Comparison of ENCODE assay signal across 8 cellular contexts in genomic region chr16:84616515-84616914, GRCh38. TPM values are rescaled to one million over a fixed set of nuclear protein-coding genes. Genes with fewer than 3 reads are reported as not detected.
DNase-seq lines count a peak whose midpoint lies in the region; ATAC-seq and TF ChIP-seq lines count a peak whose summit lies in the region.

No MANE protein-coding gene starts in this region.

- H4K20me1 ChIP-seq in HCT116 (ENCODE audit: insufficient read depth), result no peaks in the 10 kb centered on the region; the same call in 1 of the 2 replicates

- POLR2A ChIA-PET in AG04449 (lab: Yijun Ruan, JAX), result interaction anchor here (0.7 to 6.2 kb wide), 6 partner anchors 12 to 356 kb away, joined by 3 to 61 read pairs (median 4); partner anchors contain the start of gene KLHL36
- POLR2A ChIA-PET in HCT116 (lab: Charles Lee), result no interaction called here

- BruUV-seq in HCT116 (replicated peaks; lab: Mats Ljungman, UMichigan), result no TSS peak

- no peak for TF ChIP-seq RAD21 in HCT116 (IDR thresholded peaks at IDR 0.05; ENCODE audit: low read depth)

- H3K9ac ChIP-seq in HCT116 (ENCODE audit: low read length), result peak overlapping the region; percentile 85

- H3K4me2 ChIP-seq in HCT116 (ENCODE audit: low read length), result peak overlapping the region; percentile 86

- CTCF ChIA-PET in AG04449 (lab: Yijun Ruan, JAX), result interaction anchor here (0.7 to 18.6 kb wide), 8 partner anchors 11 to 429 kb away, joined by 3 to 446 read pairs (median 4); partner anchors contain the start of genes MEAK7 and TAF1C
- CTCF ChIA-PET in HCT116 (lab: Charles Lee), result no interaction called here

- 15 to 20% methylated on average over 3 to 13 of the region's 13 CpGs for WGBS in transverse colon (ENCODE audit: low coverage in 1 of 2), 2 donors

- H2AFZ ChIP-seq in HCT116 (ENCODE audit: low read depth, low read length, poor library complexity, severe bottlenecking), result no peak overlapping the region

- peak overlapping the region; percentile 97 for H3K4me3 Mint-ChIP-seq in activated naive CD4-positive, alpha-beta T cell treated with anti-CD3 and anti-CD28 coated beads, Interleukin-2, amount 50 U/mL, for 24 hours

- intact Hi-C loops in HCT116 (cut with micrococcal nuclease), result no loop called here
- intact Hi-C loops in left colon (cut with DNase I, micrococcal nuclease), result no loop called here
- intact Hi-C loops in transverse colon (cut with DNase I; ENCODE audit: low total_unique reads), result no loop called here

- H3K27me3 ChIP-seq in HCT116 (ENCODE audit: insufficient read depth, low read length) (no peaks in the 10 kb centered on the region), transverse colon (no peaks in the 10 kb centered on the region)

- H3K4me1 ChIP-seq in HCT116 (ENCODE audit: control insufficient read depth in 1 of 2, insufficient read depth in 2 of 2, low read length in 2 of 2) (peaks cover 14 to 50% of the 10 kb centered on the region in 2 experiments), transverse colon (peaks cover 4 to 45% (median 32%) of the 10 kb centered on the region in 4 donors)

- H3K9me3 Mint-ChIP-seq in activated naive CD4-positive, alpha-beta T cell treated with anti-CD3 and anti-CD28 coated beads, Interleukin-2, amount 50 U/mL, for 24 hours, result no peaks in the 10 kb centered on the region

- TF ChIP-seq CTCF in AG04449 (IDR thresholded peaks at IDR 0.05; ENCODE audit: insufficient read depth, low read length, missing control alignments) (no peak), HCT116 (IDR thresholded peaks at IDR 0.05 in 2 of 3, conservative IDR thresholded peaks at IDR 0.05 in 1 of 3; ENCODE audit: borderline replicate concordance in 1 of 3, insufficient read depth in 1 of 3, low read depth in 2 of 3, low read length in 2 of 3) (no peak), transverse colon (IDR thresholded peaks at IDR 0.05) (no peak)

- TF ChIP-seq POLR2A in HCT116 (IDR thresholded peaks at IDR 0.05; ENCODE audit: borderline replicate concordance, extremely low read depth, insufficient read depth, insufficient read length), result no peak
- no peak for TF ChIP-seq POLR2A in transverse colon (IDR thresholded peaks at IDR 0.05)

- peak overlapping the region; percentile 83 for H3K27ac Mint-ChIP-seq in activated naive CD4-positive, alpha-beta T cell treated with anti-CD3 and anti-CD28 coated beads, Interleukin-2, amount 50 U/mL, for 24 hours

- peaks cover 52% of the 10 kb centered on the region for H3K4me1 Mint-ChIP-seq in activated naive CD4-positive, alpha-beta T cell treated with anti-CD3 and anti-CD28 coated beads, Interleukin-2, amount 50 U/mL, for 24 hours

- in situ Hi-C loops in transverse colon (cut with MboI; ENCODE audit: low pct_ligation_motif_present in 1 of 4, low pct_unique_long_range_greater_than_20kb in 1 of 4, low sequenced_read_pairs in 3 of 4), result no loop called here

- H3K9me3 ChIP-seq in HCT116 (ENCODE audit: control insufficient read depth in 1 of 2, insufficient read depth in 1 of 2, low read depth in 1 of 2, low read length in 2 of 2) (no peaks in the 10 kb centered on the region), transverse colon (no peaks in the 10 kb centered on the region)

- no peak for ATAC-seq in HCT116
- peak; percentile 43 for ATAC-seq in left colon
- ATAC-seq in HG03442 (IDR thresholded peaks at IDR 0.05; ENCODE audit: unreplicated experiment), result no peak
- ATAC-seq in HG02759 (IDR thresholded peaks at IDR 0.05; ENCODE audit: unreplicated experiment), result no peak

- peak overlapping the region; percentile 65 for H3K4me3 ChIP-seq in AG04449 (ENCODE audit: low read depth, low read length)
- H3K4me3 ChIP-seq in HCT116 (replicated peaks in 1 of 2; ENCODE audit: low read depth in 1 of 2, low read length in 2 of 2), result peak overlapping the region; percentile 82 to 85
- H3K4me3 ChIP-seq in transverse colon, result peak overlapping the region; percentile 14 to 94 (median 70)

- H3K79me2 ChIP-seq in HCT116 (ENCODE audit: insufficient read depth, low read length), result peaks cover 61% of the 10 kb centered on the region

- no peak for TF ChIP-seq EP300 in transverse colon (IDR thresholded peaks at IDR 0.05; ENCODE audit: low read depth)

- H3K9me2 ChIP-seq in HCT116 (ENCODE audit: insufficient read depth), result no peaks in the 10 kb centered on the region

- RAD21 ChIA-PET in HCT116 (lab: Charles Lee; ENCODE audit: low non-redundant PET in 1 of 2, low total read pairs in 2 of 2, uncharacterized antibody in 2 of 2, unreplicated experiment in 2 of 2), result no interaction called here

- no peak overlapping the region for H3K27ac ChIP-seq in HCT116 (ENCODE audit: low read depth, low read length)
- H3K27ac ChIP-seq in transverse colon, result peak overlapping the region in 3 of 4 donors; percentile 85 to 89 (median 86)

- peaks cover 0 to 29% of the 10 kb centered on the region in 2 experiments; a peak in 1 of 4 replicates for H3K36me3 ChIP-seq in HCT116 (ENCODE audit: control insufficient read depth in 1 of 2, insufficient read depth in 2 of 2, low read length in 2 of 2)
- no peaks in the 10 kb centered on the region for H3K36me3 ChIP-seq in transverse colon

- DNase-seq in AG04449 (ENCODE audit: low read depth, low spot score) (no peak), HCT116 (ENCODE audit: low read depth, low spot score) (no peak), left colon (no peak), transverse colon (peak; percentile 56), HUDEP-2 (lab: John Stamatoyannopoulos, UW; ENCODE audit: unreplicated experiment in 76 of 76) (no peak)

- H3K27me3 Mint-ChIP-seq in activated naive CD4-positive, alpha-beta T cell treated with anti-CD3 and anti-CD28 coated beads, Interleukin-2, amount 50 U/mL, for 24 hours, result no peaks in the 10 kb centered on the region

- H3K36me3 Mint-ChIP-seq in activated naive CD4-positive, alpha-beta T cell treated with anti-CD3 and anti-CD28 coated beads, Interleukin-2, amount 50 U/mL, for 24 hours, result peaks cover 11% of the 10 kb centered on the region

TF ChIP-seq in HCT116, 20 proteins besides CTCF, POLR2A, EP300 and RAD21 (continues in another document):
- TF ChIP-seq EZH2 (IDR thresholded peaks at IDR 0.05), result no peak
- no peak for TF ChIP-seq ZFX (IDR thresholded peaks at IDR 0.05)
- TF ChIP-seq CBX3 (IDR thresholded peaks at IDR 0.05; ENCODE audit: low read depth), result no peak
- TF ChIP-seq ZBTB33 (IDR thresholded peaks at IDR 0.05; ENCODE audit: extremely low read depth, insufficient replicate concordance, low read length), result no peak
- no peak for TF ChIP-seq SRF (IDR thresholded peaks at IDR 0.05; ENCODE audit: low read depth)
- no peak for TF ChIP-seq ZNF274 (IDR thresholded peaks at IDR 0.05; ENCODE audit: low read depth, low read length)
- TF ChIP-seq CEBPB (IDR thresholded peaks at IDR 0.05; ENCODE audit: low read depth), result no peak
- TF ChIP-seq ATF3 (IDR thresholded peaks at IDR 0.05), result no peak
- TF ChIP-seq FOSL1 (IDR thresholded peaks at IDR 0.05; ENCODE audit: low read depth), result no peak
- TF ChIP-seq YY1 (IDR thresholded peaks at IDR 0.05; ENCODE audit: extremely low read depth, insufficient replicate concordance, low read depth, low read length), result no peak
- TF ChIP-seq JUND (IDR thresholded peaks at IDR 0.05), result no peak
- TF ChIP-seq REST (IDR thresholded peaks at IDR 0.05; ENCODE audit: low read depth), result no peak

RNA-seq across cellular contexts. Expression of gene COTL1, which starts 1.4 kb away (rescaled TPM):
- total RNA-seq in HCT116 (2021; ENCODE audit: unreplicated experiment) (276 TPM), left colon (10 to 100 TPM; 51.8 to 71.0 TPM), transverse colon (10 to 100 TPM; 31.1 to 78.9 (median 47.9) TPM)
- 173 and 223 TPM in 2 replicates for polyA plus RNA-seq in HCT116 (2012)

RNA-seq across cellular contexts. Expression of gene KLHL36, which starts 31.8 kb away (rescaled TPM):
- total RNA-seq in HCT116 (2021; ENCODE audit: unreplicated experiment), result 79.0 TPM
- polyA plus RNA-seq in HCT116 (2012), result 43.7 and 54.3 TPM in 2 replicates
- 10 to 100 TPM; 45.1 to 61.8 TPM for total RNA-seq in left colon
- total RNA-seq in transverse colon, result 10 to 100 TPM; 38.0 to 75.5 (median 66.7) TPM
